In the genomic region with DNA sequence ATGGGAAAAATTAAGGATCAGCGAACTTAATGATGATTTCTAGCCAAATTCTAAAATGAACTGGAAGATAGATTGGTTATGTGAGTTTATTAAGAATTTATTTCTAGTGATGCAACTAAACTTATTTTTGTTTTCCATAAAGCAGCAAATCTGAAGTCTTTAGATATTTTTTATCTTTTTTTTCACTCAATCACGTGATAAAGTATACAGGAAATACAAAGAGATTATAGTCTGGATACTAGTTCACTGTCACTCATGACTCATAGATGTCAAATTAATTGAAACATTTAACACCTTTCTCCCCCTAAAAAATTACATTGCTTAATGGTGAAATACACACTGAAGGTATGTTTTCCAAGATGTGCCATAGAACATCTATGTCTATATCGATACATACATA, we compare ENCODE assay signal across 9 cellular contexts.
"Had no signal": no experiment of that assay in that cellular context is flagged by ENCODE, and none has a peak within 500 bp of the region (broad histone marks: within the 10 kb centered on the region; RNA-seq: fewer than 3 reads in every experiment).

No MANE protein-coding gene starts in this region.

- H2AFZ ChIP-seq: GM23248 had no signal

- H3K4me3 Mint-ChIP-seq: HFFc6, IgD-negative memory B cell had no signal

- H3K27ac Mint-ChIP-seq: HFFc6, IgD-negative memory B cell had no signal

- H3K9ac ChIP-seq: GM23248 had no signal

- H3K4me1 Mint-ChIP-seq: IgD-negative memory B cell had no signal

- H3K9me3 Mint-ChIP-seq: IgD-negative memory B cell had no signal

- H3K27ac ChIP-seq: GM23248 had no signal

- DNase-seq: GM23248, GOT3, H7, HFFc6, KG1 had no signal

- H3K36me3 ChIP-seq: HAP-1 had no signal

- H3K9me3 ChIP-seq: HAP-1 had no signal

- ATAC-seq: HCT116 had no signal

- FAIRE-seq: HTR-8/SVneo had no signal

- H3K4me3 ChIP-seq: GM23248, HAP-1 had no signal

- H3K36me3 Mint-ChIP-seq: IgD-negative memory B cell had no signal
